27 cellular contexts compared by ENCODE assay signal in genomic region chr15:22231603-22232002, GRCh38.
DNase-seq lines count a peak whose midpoint lies in the region; ATAC-seq and TF ChIP-seq lines count a peak whose summit lies in the region.
"Had no signal": no experiment of that assay in that cellular context is flagged by ENCODE, and none has a peak within 500 bp of the region (broad histone marks: within the 10 kb centered on the region; RNA-seq: fewer than 3 reads in every experiment).

No MANE protein-coding gene starts in this region.

- H3K4me3 ChIP-seq in left ventricle myocardium inferior = no peak overlapping the region
- H3K4me3 ChIP-seq: A549, GM12878, SJSA1 had no signal

- intact Hi-C loops in left cardiac atrium (cut with DNase I) = no loop called here
- intact Hi-C loops in left ventricle myocardium inferior (cut with micrococcal nuclease) = no loop called here
- intact Hi-C loops in MCF 10A (cut with micrococcal nuclease) = no loop called here
- intact Hi-C loops in left ventricle myocardium superior (cut with micrococcal nuclease) = no loop called here

- CTCF ChIA-PET in MCF 10A (lab: Yijun Ruan, JAX) = no interaction called here

- POLR2A ChIA-PET in MCF 10A (lab: Yijun Ruan, JAX) = no interaction called here

- DNase-seq in left cardiac atrium (no peak), left ventricle myocardium inferior (no peak), MCF 10A (ENCODE audit: unreplicated experiment) (no peak), left ventricle myocardium superior (no peak), superior temporal gyrus (ENCODE audit: extremely low spot score) (peak; percentile 82)
- DNase-seq in activated T-cell treated with anti-CD3 and anti-CD28 coated beads, Interleukin-2, amount 50 U/mL, for 1 hour = no peak
- DNase-seq in stimulated activated naive CD4-positive, alpha-beta T cell treated with Interleukin-2 at 50 U/mL for 16 hours (lab: John Stamatoyannopoulos, UW) = no peak
- DNase-seq: AML-193; C1 segment of cervical spinal cord; CD8-positive, alpha-beta T cell; GDM1; GOT3; HCEC 1CT; KBM-7; MM.1S; NCI-H1417; NCI-H1694; NCI-H2081 treated with DMSO at 0.1 percent for 48 hours; NCI-H2171 treated with DMSO at 0.1 percent for 48 hours; NCI-H446; NCI-H524 treated with DMSO at 0.1 percent for 48 hours; NCI-H774 had no signal

- H3K27ac Mint-ChIP-seq in MCF 10A (ENCODE audit: low read depth, unreplicated experiment) = no peak overlapping the region
- H3K27ac Mint-ChIP-seq: CD8-positive, alpha-beta T cell had no signal

- no peak overlapping the region for H3K27ac ChIP-seq in left ventricle myocardium inferior (replicated peaks)
- H3K27ac ChIP-seq: A549, SJSA1 had no signal

- H3K36me3 Mint-ChIP-seq in MCF 10A (ENCODE audit: insufficient read depth, unreplicated experiment) = peaks cover under 1% of the 10 kb centered on the region
- H3K36me3 Mint-ChIP-seq: CD8-positive, alpha-beta T cell had no signal

- H3K4me1 Mint-ChIP-seq in MCF 10A (ENCODE audit: insufficient read depth, unreplicated experiment) = peaks cover 21% of the 10 kb centered on the region

- H3K9me3 Mint-ChIP-seq in MCF 10A (ENCODE audit: unreplicated experiment) = no peaks in the 10 kb centered on the region
- H3K9me3 Mint-ChIP-seq: CD8-positive, alpha-beta T cell had no signal

- H3K36me3 ChIP-seq in left ventricle myocardium inferior = no peaks in the 10 kb centered on the region
- H3K36me3 ChIP-seq: SJSA1 had no signal

- H3K4me1 ChIP-seq in left ventricle myocardium inferior = peaks cover 6% of the 10 kb centered on the region
- H3K4me1 ChIP-seq: A549, SJSA1 had no signal

- ATAC-seq in left cardiac atrium = peak; percentile 45 to 71
- peak; percentile 58 for ATAC-seq in left ventricle myocardium superior
- ATAC-seq in GM18502 (IDR thresholded peaks at IDR 0.05; ENCODE audit: poor library complexity, unreplicated experiment) = no peak
- ATAC-seq: A549; CD8-positive, alpha-beta T cell; GM12878 had no signal

- TF ChIP-seq CTCF in left ventricle myocardium inferior (IDR thresholded peaks at IDR 0.05; ENCODE audit: borderline replicate concordance) (no peak), MCF 10A (IDR thresholded peaks at IDR 0.05; ENCODE audit: unreplicated experiment) (no peak)

- peaks cover 8% of the 10 kb centered on the region for H3K27me3 ChIP-seq in left ventricle myocardium inferior (ENCODE audit: low read depth)
- H3K27me3 ChIP-seq: SJSA1 had no signal

- no TSS peak for BruUV-seq in MCF 10A (replicated peaks; lab: Mats Ljungman, UMichigan)

- H3K27me3 Mint-ChIP-seq in MCF 10A (ENCODE audit: insufficient read depth, unreplicated experiment) = no peaks in the 10 kb centered on the region

- H3K4me3 Mint-ChIP-seq in MCF 10A (ENCODE audit: unreplicated experiment) = peak overlapping the region; percentile 2
- H3K4me3 Mint-ChIP-seq: CD8-positive, alpha-beta T cell had no signal

- H3K9me3 ChIP-seq in left ventricle myocardium inferior (replicated peaks) = peaks cover 14% of the 10 kb centered on the region
- H3K9me3 ChIP-seq: Caco-2, SJSA1 had no signal
